In genomic region chr18:49531678-49532153, GRCh38 we compare ENCODE assay signal across 22 cellular contexts. TPM values are rescaled to one million over a fixed set of nuclear protein-coding genes. Genes with fewer than 3 reads are reported as not detected.
DNase-seq lines count a peak whose midpoint lies in the region; ATAC-seq and TF ChIP-seq lines count a peak whose summit lies in the region.
"Had no signal": no experiment of that assay in that cellular context is flagged by ENCODE, and none has a peak within 500 bp of the region (broad histone marks: within the 10 kb centered on the region; RNA-seq: fewer than 3 reads in every experiment).

No MANE protein-coding gene starts in this region.

- no peak for TF ChIP-seq CTCF in fibroblast of pulmonary artery (IDR thresholded peaks at IDR 0.05; ENCODE audit: low read length, missing control alignments)
- TF ChIP-seq CTCF in CD8-positive, alpha-beta T cell (IDR thresholded peaks at IDR 0.05): no peak

- POLR2A ChIA-PET in CD8-positive, alpha-beta T cell (lab: Charles Lee): no interaction called here

- intact Hi-C loops in CD8-positive, alpha-beta T cell (cut with DNase I, micrococcal nuclease): loop anchor here in 1 of 2 experiments (10.0 kb wide), 1 partner anchor 233 kb away; no protein-coding TSS in a partner anchor

- H3K4me3 Mint-ChIP-seq in activated CD8-positive, alpha-beta memory T cell treated with anti-CD3 and anti-CD28 coated beads, Interleukin-2, amount 10 ng/mL, durations not matched to agents 7 days and 5 days: peak overlapping the region; percentile 4
- H3K4me3 Mint-ChIP-seq in CD8-positive, alpha-beta T cell: no peak overlapping the region
- no peak overlapping the region for H3K4me3 Mint-ChIP-seq in effector memory CD8-positive, alpha-beta T cell
- H3K4me3 Mint-ChIP-seq: activated naive CD4-positive, alpha-beta T cell treated with anti-CD3 and anti-CD28 coated beads, Interleukin-2, amount 10 ng/mL, durations not matched to agents 7 days and 5 days; naive thymus-derived CD4-positive, alpha-beta T cell; stimulated activated effector memory CD8-positive, alpha-beta T cell treated with anti-CD3 and anti-CD28 coated beads, Interleukin-12 subunit alpha, Interleukin-12 subunit beta, amount 100 ng/mL, for 72 hours; T-helper 1 cell treated with Interleukin-12 subunit alpha and Interleukin-12 subunit beta and Interleukin-4 antibody, amounts not matched to agents 30 μg/mL and 1 μg/mL, for 36 hours had no signal

- ATAC-seq in activated CD8-positive, alpha-beta memory T cell treated with anti-CD3 and anti-CD28 coated beads, Interleukin-2, amount 10 ng/mL, durations not matched to agents 7 days and 5 days: no peak
- ATAC-seq in CD8-positive, alpha-beta T cell: no peak
- no peak for ATAC-seq in effector memory CD8-positive, alpha-beta T cell (replicated peaks)
- ATAC-seq: A549; activated CD4-positive, CD25-positive, alpha-beta regulatory T cell treated with anti-CD3 and anti-CD28 coated beads, Interleukin-2, amount 50 U/mL, for 24 hours; gastroesophageal sphincter; lower lobe of right lung; naive thymus-derived CD4-positive, alpha-beta T cell; stimulated activated effector memory CD8-positive, alpha-beta T cell treated with anti-CD3 and anti-CD28 coated beads, Interleukin-12 subunit alpha, Interleukin-12 subunit beta, amount 100 ng/mL, for 72 hours had no signal

- H3K4me1 Mint-ChIP-seq in activated CD8-positive, alpha-beta memory T cell treated with anti-CD3 and anti-CD28 coated beads, Interleukin-2, amount 10 ng/mL, durations not matched to agents 7 days and 5 days: no peaks in the 10 kb centered on the region
- H3K4me1 Mint-ChIP-seq in CD8-positive, alpha-beta T cell (ENCODE audit: low read depth): no peaks in the 10 kb centered on the region
- no peaks in the 10 kb centered on the region for H3K4me1 Mint-ChIP-seq in effector memory CD8-positive, alpha-beta T cell (ENCODE audit: low read depth in 2 of 2)
- H3K4me1 Mint-ChIP-seq: activated naive CD4-positive, alpha-beta T cell treated with anti-CD3 and anti-CD28 coated beads, Interleukin-2, amount 10 ng/mL, durations not matched to agents 7 days and 5 days; stimulated activated effector memory CD8-positive, alpha-beta T cell treated with anti-CD3 and anti-CD28 coated beads, Interleukin-12 subunit alpha, Interleukin-12 subunit beta, amount 100 ng/mL, for 72 hours had no signal

- no peaks in the 10 kb centered on the region for H3K9me3 Mint-ChIP-seq in activated CD8-positive, alpha-beta memory T cell treated with anti-CD3 and anti-CD28 coated beads, Interleukin-2, amount 10 ng/mL, durations not matched to agents 7 days and 5 days (ENCODE audit: low read depth)
- peaks cover 3% of the 10 kb centered on the region for H3K9me3 Mint-ChIP-seq in CD8-positive, alpha-beta T cell
- no peaks in the 10 kb centered on the region for H3K9me3 Mint-ChIP-seq in effector memory CD8-positive, alpha-beta T cell
- H3K9me3 Mint-ChIP-seq: activated naive CD4-positive, alpha-beta T cell treated with anti-CD3 and anti-CD28 coated beads, Interleukin-2, amount 10 ng/mL, durations not matched to agents 7 days and 5 days; stimulated activated effector memory CD8-positive, alpha-beta T cell treated with anti-CD3 and anti-CD28 coated beads, Interleukin-12 subunit alpha, Interleukin-12 subunit beta, amount 100 ng/mL, for 72 hours; T-helper 1 cell treated with Interleukin-12 subunit alpha and Interleukin-12 subunit beta and Interleukin-4 antibody, amounts not matched to agents 30 μg/mL and 1 μg/mL, for 36 hours had no signal

- no peaks in the 10 kb centered on the region for H3K4me1 ChIP-seq in CD8-positive, alpha-beta T cell (ENCODE audit: insufficient read depth, low read length)
- H3K4me1 ChIP-seq: gastroesophageal sphincter, lower lobe of right lung, tibial nerve had no signal

- no peak overlapping the region for H3K27ac ChIP-seq in CD8-positive, alpha-beta T cell (ENCODE audit: low read depth, low read length)
- H3K27ac ChIP-seq: A549, gastroesophageal sphincter, lower lobe of right lung, skin epidermis, tibial nerve had no signal

- H3K27me3 ChIP-seq in CD8-positive, alpha-beta T cell (ENCODE audit: insufficient read depth, low read length): no peaks in the 10 kb centered on the region
- H3K27me3 ChIP-seq: gastroesophageal sphincter, tibial nerve had no signal

- no peak for DNase-seq in activated CD8-positive, alpha-beta memory T cell treated with anti-CD3 and anti-CD28 coated beads, Interleukin-2, amount 10 ng/mL, durations not matched to agents 7 days and 5 days
- no peak for DNase-seq in activated CD8-positive, alpha-beta memory T cell treated with anti-CD3 and anti-CD28 coated beads, Interleukin-2, amount 50 U/mL, for 4 hours
- DNase-seq in OCI-M1 (lab: John Stamatoyannopoulos, UW) (peak; percentile 97), fibroblast of pulmonary artery (ENCODE audit: low read depth) (peak; percentile 24), DMS 273 treated with DMSO at 0.1 percent for 48 hours (lab: John Stamatoyannopoulos, UW) (no peak), NCI-H82 (lab: John Stamatoyannopoulos, UW) (no peak)
- DNase-seq in CD8-positive, alpha-beta T cell: no peak
- no peak for DNase-seq in effector memory CD8-positive, alpha-beta T cell
- DNase-seq: activated naive CD4-positive, alpha-beta T cell treated with anti-CD3 and anti-CD28 coated beads, Interleukin-2, amount 10 ng/mL, durations not matched to agents 7 days and 5 days; activated T-cell treated with anti-CD3 and anti-CD28 coated beads for 4 hours; lower lobe of right lung; naive thymus-derived CD4-positive, alpha-beta T cell; NCI-H1930; NCI-H510A treated with DMSO at 0.1 percent for 48 hours; RPMI8226 had no signal

- H3K9me3 ChIP-seq in CD8-positive, alpha-beta T cell (ENCODE audit: low read length): no peaks in the 10 kb centered on the region
- H3K9me3 ChIP-seq: A549, gastroesophageal sphincter, lower lobe of right lung, tibial nerve had no signal

- H3K27me3 Mint-ChIP-seq in activated CD8-positive, alpha-beta memory T cell treated with anti-CD3 and anti-CD28 coated beads, Interleukin-2, amount 10 ng/mL, durations not matched to agents 7 days and 5 days: peaks cover 29% of the 10 kb centered on the region
- peaks cover 17% of the 10 kb centered on the region for H3K27me3 Mint-ChIP-seq in CD8-positive, alpha-beta T cell (ENCODE audit: low read depth)
- peaks cover 5 to 17% of the 10 kb centered on the region in 2 donors for H3K27me3 Mint-ChIP-seq in effector memory CD8-positive, alpha-beta T cell

- no peak overlapping the region for H3K4me3 ChIP-seq in fibroblast of pulmonary artery (replicated peaks; ENCODE audit: low read depth, low read length)
- H3K4me3 ChIP-seq in CD8-positive, alpha-beta T cell (ENCODE audit: low read depth, low read length): no peak overlapping the region
- H3K4me3 ChIP-seq: A549, gastroesophageal sphincter, lower lobe of right lung, skin epidermis had no signal

- no peaks in the 10 kb centered on the region for H3K36me3 ChIP-seq in CD8-positive, alpha-beta T cell (ENCODE audit: insufficient read depth, low read length)
- H3K36me3 ChIP-seq: gastroesophageal sphincter, lower lobe of right lung, tibial nerve had no signal

- H3K36me3 Mint-ChIP-seq in activated CD8-positive, alpha-beta memory T cell treated with anti-CD3 and anti-CD28 coated beads, Interleukin-2, amount 10 ng/mL, durations not matched to agents 7 days and 5 days: peaks cover 2% of the 10 kb centered on the region
- H3K36me3 Mint-ChIP-seq in CD8-positive, alpha-beta T cell: no peaks in the 10 kb centered on the region
- no peaks in the 10 kb centered on the region for H3K36me3 Mint-ChIP-seq in effector memory CD8-positive, alpha-beta T cell (ENCODE audit: insufficient read depth)
- H3K36me3 Mint-ChIP-seq: activated naive CD4-positive, alpha-beta T cell treated with anti-CD3 and anti-CD28 coated beads, Interleukin-2, amount 10 ng/mL, durations not matched to agents 7 days and 5 days; naive thymus-derived CD4-positive, alpha-beta T cell; stimulated activated effector memory CD8-positive, alpha-beta T cell treated with anti-CD3 and anti-CD28 coated beads, Interleukin-12 subunit alpha, Interleukin-12 subunit beta, amount 100 ng/mL, for 72 hours had no signal

- no peak overlapping the region for H3K27ac Mint-ChIP-seq in activated CD8-positive, alpha-beta memory T cell treated with anti-CD3 and anti-CD28 coated beads, Interleukin-2, amount 10 ng/mL, durations not matched to agents 7 days and 5 days
- H3K27ac Mint-ChIP-seq in CD8-positive, alpha-beta T cell: no peak overlapping the region
- peak overlapping the region in 1 of 2 donors; percentile 20 for H3K27ac Mint-ChIP-seq in effector memory CD8-positive, alpha-beta T cell
- H3K27ac Mint-ChIP-seq: activated naive CD4-positive, alpha-beta T cell treated with anti-CD3 and anti-CD28 coated beads, Interleukin-2, amount 10 ng/mL, durations not matched to agents 7 days and 5 days; naive thymus-derived CD4-positive, alpha-beta T cell; stimulated activated effector memory CD8-positive, alpha-beta T cell treated with anti-CD3 and anti-CD28 coated beads, Interleukin-12 subunit alpha, Interleukin-12 subunit beta, amount 100 ng/mL, for 72 hours; T-helper 1 cell treated with Interleukin-12 subunit alpha and Interleukin-12 subunit beta and Interleukin-4 antibody, amounts not matched to agents 30 μg/mL and 1 μg/mL, for 36 hours had no signal

- CTCF ChIA-PET in activated CD8-positive, alpha-beta memory T cell treated with anti-CD3 and anti-CD28 coated beads, Interleukin-2, amount 10 ng/mL, durations not matched to agents 7 days and 5 days (lab: Charles Lee): no interaction called here
- CTCF ChIA-PET in CD8-positive, alpha-beta T cell (lab: Charles Lee): interaction anchor here (1.1 to 1.2 kb wide), 2 partner anchors 22 to 327 kb away, joined by 3 read pairs; no protein-coding TSS in a partner anchor

RNA-seq across cellular contexts. Expression of gene LIPG, which starts 30.1 kb away (rescaled TPM):
- under 1 TPM in 1 of 2 experiments, not detected in 1; 0.16 TPM for total RNA-seq in activated CD8-positive, alpha-beta memory T cell treated with anti-CD3 and anti-CD28 coated beads, Interleukin-2, amount 10 ng/mL, durations not matched to agents 7 days and 5 days
- not detected for total RNA-seq in CD8-positive, alpha-beta T cell
- total RNA-seq: naive thymus-derived CD4-positive, alpha-beta T cell had no signal

RNA-seq across cellular contexts. Expression of gene RPL17, which starts 39.5 kb away (rescaled TPM):
- total RNA-seq in activated CD8-positive, alpha-beta memory T cell treated with anti-CD3 and anti-CD28 coated beads, Interleukin-2, amount 10 ng/mL, durations not matched to agents 7 days and 5 days: 1,000 to 10,000 TPM; 1,233 to 1,399 TPM
- 1,000 to 10,000 TPM; 2,798 to 2,945 TPM for total RNA-seq in CD8-positive, alpha-beta T cell

RNA-seq across cellular contexts. Expression of gene C18orf32, which starts 44.7 kb away (rescaled TPM):
- 10 to 100 TPM; 15.2 to 22.3 TPM for total RNA-seq in activated CD8-positive, alpha-beta memory T cell treated with anti-CD3 and anti-CD28 coated beads, Interleukin-2, amount 10 ng/mL, durations not matched to agents 7 days and 5 days
- total RNA-seq in CD8-positive, alpha-beta T cell: 10 to 100 TPM; 40.9 to 44.1 TPM

Comparison
In these comparisons a context has a peak if more than half of its experiments do, and no peak if none do; other contexts are left out.
1. DNase-seq: peak in OCI-M1 (single experiment) and fibroblast of pulmonary artery (single experiment); none in activated CD8-positive, alpha-beta memory T cell treated with anti-CD3 and anti-CD28 coated beads, Interleukin-2, amount 10 ng/mL, durations not matched to agents 7 days and 5 days (single experiment), activated CD8-positive, alpha-beta memory T cell treated with anti-CD3 and anti-CD28 coated beads, Interleukin-2, amount 50 U/mL, for 4 hours (single experiment), DMS 273 treated with DMSO at 0.1 percent for 48 hours (single experiment), CD8-positive, alpha-beta T cell (0 of 7), effector memory CD8-positive, alpha-beta T cell (0 of 3) and NCI-H82 (single experiment).